ENCODE assay signal across 19 cellular contexts in the genomic region with DNA sequence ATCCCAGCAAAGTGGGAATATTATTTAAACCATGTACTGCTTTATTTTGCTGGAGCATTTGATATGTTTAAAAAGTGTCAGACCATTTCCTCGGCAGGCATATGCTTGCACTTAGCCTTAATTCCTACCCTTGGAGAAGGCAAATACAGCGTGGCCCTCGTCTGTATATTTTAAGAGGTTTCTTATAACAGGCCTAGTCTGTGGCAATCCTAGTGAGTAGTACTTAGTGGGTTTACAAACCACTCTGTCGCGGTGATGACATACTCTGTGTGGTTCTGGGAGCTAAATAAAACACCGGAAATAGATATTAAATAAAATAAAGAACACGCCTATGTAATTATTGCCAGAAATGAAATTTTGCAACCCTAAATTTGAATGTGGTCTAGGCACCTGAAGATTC.
"Had no signal": no experiment of that assay in that cellular context is flagged by ENCODE, and none has a peak within 500 bp of the region (broad histone marks: within the 10 kb centered on the region; RNA-seq: fewer than 3 reads in every experiment).

No MANE protein-coding gene starts in this region.

- DNase-seq: activated CD4-positive, alpha-beta memory T cell treated with anti-CD3 and anti-CD28 coated beads for 36 hours; activated CD4-positive, alpha-beta T cell treated with anti-CD3 and anti-CD28 coated beads for 4 hours; activated gamma-delta T cell treated with Interleukin-2 at 50 U/mL for 16 hours; activated T-cell treated with anti-CD3 and anti-CD28 coated beads for 4 hours; dermis blood vessel endothelial cell; gastrocnemius medialis; heart left ventricle; left ventricle myocardium superior; naive thymus-derived CD8-positive, alpha-beta T cell; ovary; psoas muscle; right cardiac atrium; stimulated activated naive CD8-positive, alpha-beta T cell treated with anti-CD3 and anti-CD28 coated beads, Interleukin-15, amount 100 ng/mL, for 72 hours; transverse colon had no signal

- H3K36me3 ChIP-seq: cardiac muscle cell, gastrocnemius medialis, heart left ventricle, ovary, suprapubic skin, transverse colon had no signal

- H3K9me3 ChIP-seq: gastrocnemius medialis, heart left ventricle, ovary, psoas muscle, suprapubic skin, transverse colon had no signal

- ATAC-seq: activated naive CD4-positive, alpha-beta T cell treated with anti-CD3 and anti-CD28 coated beads, Interleukin-2, amount 50 U/mL, for 72 hours; gastrocnemius medialis; heart left ventricle; left ventricle myocardium superior; naive thymus-derived CD8-positive, alpha-beta T cell; psoas muscle; right cardiac atrium; stimulated activated naive CD8-positive, alpha-beta T cell treated with anti-CD3 and anti-CD28 coated beads, Interleukin-15, amount 100 ng/mL, for 72 hours; WTC11 had no signal

- H3K4me3 ChIP-seq: cardiac muscle cell, gastrocnemius medialis, heart left ventricle, ovary, psoas muscle, skin epidermis, suprapubic skin, transverse colon had no signal

- H3K27ac ChIP-seq: cardiac muscle cell, gastrocnemius medialis, heart left ventricle, ovary, psoas muscle, skin epidermis, suprapubic skin, transverse colon had no signal

- H3K4me1 ChIP-seq: gastrocnemius medialis, psoas muscle had no signal

- H3K27me3 ChIP-seq: cardiac muscle cell, gastrocnemius medialis, heart left ventricle, ovary, suprapubic skin, transverse colon had no signal
